In genomic region chr4:122539861-122540465, GRCh38 we compare ENCODE assay signal across 10 cellular contexts.
DNase-seq lines count a peak whose midpoint lies in the region; ATAC-seq, FAIRE-seq and TF ChIP-seq lines count a peak whose summit lies in the region.
"Had no signal": no experiment of that assay in that cellular context is flagged by ENCODE, and none has a peak within 500 bp of the region (broad histone marks: within the 10 kb centered on the region; RNA-seq: fewer than 3 reads in every experiment).

No MANE protein-coding gene starts in this region.

- no peak overlapping the region for H2AFZ ChIP-seq in astrocyte (ENCODE audit: low read depth, low read length)
- H2AFZ ChIP-seq in neuronal stem cell (ENCODE audit: low read length) = no peak overlapping the region

- H3K27me3 ChIP-seq in astrocyte (ENCODE audit: insufficient read depth, low read length) (no peaks in the 10 kb centered on the region), neuronal stem cell (ENCODE audit: control insufficient read depth in 3 of 3, insufficient read depth in 3 of 3, low read depth in 1 of 3, low read length in 3 of 3) (no peaks in the 10 kb centered on the region), right lobe of liver (no peaks in the 10 kb centered on the region)

- H3K14ac ChIP-seq in neuronal stem cell (ENCODE audit: low read length) = no peak overlapping the region

- peaks cover 3% of the 10 kb centered on the region for H3K36me3 Mint-ChIP-seq in activated CD8-positive, alpha-beta memory T cell treated with anti-CD3 and anti-CD28 coated beads, Interleukin-2, amount 10 ng/mL, durations not matched to agents 7 days and 5 days
- no peaks in the 10 kb centered on the region for H3K36me3 Mint-ChIP-seq in astrocyte (ENCODE audit: low read depth, unreplicated experiment)

- no peak overlapping the region for H3K4me2 ChIP-seq in astrocyte (ENCODE audit: low read length)
- H3K4me2 ChIP-seq in neuronal stem cell (ENCODE audit: insufficient read depth, low read length, poor library complexity, severe bottlenecking) = no peak overlapping the region

- no peak overlapping the region for H3K4ac ChIP-seq in neuronal stem cell (ENCODE audit: low read length)

- H3K18ac ChIP-seq in neuronal stem cell (ENCODE audit: low read length) = no peak overlapping the region

- TF ChIP-seq CTCF in astrocyte (IDR thresholded peaks at IDR 0.05; ENCODE audit: insufficient read depth, low read depth, low read length) (no peak), right lobe of liver (IDR thresholded peaks at IDR 0.05) (no peak)

- H3K27ac Mint-ChIP-seq in activated CD8-positive, alpha-beta memory T cell treated with anti-CD3 and anti-CD28 coated beads, Interleukin-2, amount 10 ng/mL, durations not matched to agents 7 days and 5 days = no peak overlapping the region
- H3K27ac Mint-ChIP-seq in astrocyte (ENCODE audit: unreplicated experiment) = peak overlapping the region; percentile 62

- CTCF ChIA-PET in activated CD8-positive, alpha-beta memory T cell treated with anti-CD3 and anti-CD28 coated beads, Interleukin-2, amount 10 ng/mL, durations not matched to agents 7 days and 5 days (lab: Charles Lee) = no interaction called here

- H2BK120ac ChIP-seq in neuronal stem cell (ENCODE audit: low read depth, low read length) = no peak overlapping the region

- no peaks in the 10 kb centered on the region for H3K79me1 ChIP-seq in neuronal stem cell (ENCODE audit: low read depth, low read length)

- no peak overlapping the region for H2BK5ac ChIP-seq in neuronal stem cell (ENCODE audit: low read length)

- H3K9me3 ChIP-seq in astrocyte (ENCODE audit: insufficient read depth, low read depth, low read length) (no peaks in the 10 kb centered on the region), neuronal stem cell (replicated peaks in 1 of 2; ENCODE audit: control insufficient read depth in 2 of 2, insufficient read depth in 1 of 2, low read depth in 1 of 2, low read length in 2 of 2) (peaks cover 0 to 2% of the 10 kb centered on the region in 2 donors), right lobe of liver (no peaks in the 10 kb centered on the region)

- H2AK5ac ChIP-seq in neuronal stem cell (ENCODE audit: low read depth, low read length) = no peak overlapping the region

- H3K79me2 ChIP-seq in astrocyte (ENCODE audit: insufficient read depth, low read length) = no peaks in the 10 kb centered on the region

- no peak overlapping the region for H4K91ac ChIP-seq in neuronal stem cell (ENCODE audit: low read depth, low read length, poor library complexity)

- H3K9ac ChIP-seq in astrocyte (ENCODE audit: low read length) = no peak overlapping the region
- H3K9ac ChIP-seq in neuronal stem cell (ENCODE audit: low read depth, low read length, poor library complexity) = no peak overlapping the region

- no peak overlapping the region for H2BK15ac ChIP-seq in neuronal stem cell (ENCODE audit: low read length)

- H3K4me1 Mint-ChIP-seq in activated CD8-positive, alpha-beta memory T cell treated with anti-CD3 and anti-CD28 coated beads, Interleukin-2, amount 10 ng/mL, durations not matched to agents 7 days and 5 days = peaks cover 43% of the 10 kb centered on the region
- H3K4me1 Mint-ChIP-seq in astrocyte (ENCODE audit: low read depth, unreplicated experiment) = peaks cover 18% of the 10 kb centered on the region

- H3K23ac ChIP-seq in neuronal stem cell (ENCODE audit: low read depth, low read length, poor library complexity) = no peak overlapping the region

- no peak for TF ChIP-seq POLR2A in right lobe of liver (IDR thresholded peaks at IDR 0.05)

- H3K4me1 ChIP-seq in astrocyte (ENCODE audit: insufficient read depth, low read length) (peaks cover 13% of the 10 kb centered on the region), neuronal stem cell (ENCODE audit: control insufficient read depth in 2 of 2, insufficient read depth in 1 of 2, low read depth in 1 of 2, low read length in 2 of 2) (no peaks in the 10 kb centered on the region), right lobe of liver (no peaks in the 10 kb centered on the region)

- no peak for DNase-seq in activated CD8-positive, alpha-beta memory T cell treated with anti-CD3 and anti-CD28 coated beads, Interleukin-2, amount 10 ng/mL, durations not matched to agents 7 days and 5 days
- no peak for DNase-seq in activated CD8-positive, alpha-beta memory T cell treated with anti-CD3 and anti-CD28 coated beads for 24 hours
- DNase-seq in NCI-H226 (peak; percentile 88), astrocyte (ENCODE audit: low read depth) (peak; percentile 59), pulmonary artery endothelial cell (ENCODE audit: low read depth, low spot score) (peak; percentile 7), neuronal stem cell (ENCODE audit: low spot score) (no peak), right lobe of liver (no peak)
- DNase-seq: HCEC 1CT, T1000 had no signal

- H3K4me3 Mint-ChIP-seq in activated CD8-positive, alpha-beta memory T cell treated with anti-CD3 and anti-CD28 coated beads, Interleukin-2, amount 10 ng/mL, durations not matched to agents 7 days and 5 days = no peak overlapping the region
- H3K4me3 Mint-ChIP-seq in astrocyte (ENCODE audit: unreplicated experiment) = no peak overlapping the region

- FAIRE-seq in astrocyte (lab: Jason Lieb, UNC) = no peak

- H3K36me3 ChIP-seq in astrocyte (ENCODE audit: insufficient read depth, low read length) (no peaks in the 10 kb centered on the region), neuronal stem cell (replicated peaks in 1 of 2; ENCODE audit: control insufficient read depth in 2 of 2, insufficient read depth in 2 of 2, low read length in 2 of 2) (no peaks in the 10 kb centered on the region), right lobe of liver (no peaks in the 10 kb centered on the region)

- no peaks in the 10 kb centered on the region for H3K27me3 Mint-ChIP-seq in activated CD8-positive, alpha-beta memory T cell treated with anti-CD3 and anti-CD28 coated beads, Interleukin-2, amount 10 ng/mL, durations not matched to agents 7 days and 5 days
- no peaks in the 10 kb centered on the region for H3K27me3 Mint-ChIP-seq in astrocyte (ENCODE audit: low read depth, unreplicated experiment)

- peak; percentile 82 for ATAC-seq in activated CD8-positive, alpha-beta memory T cell treated with anti-CD3 and anti-CD28 coated beads, Interleukin-2, amount 10 ng/mL, durations not matched to agents 7 days and 5 days
- no peak for ATAC-seq in right lobe of liver
- no peak for ATAC-seq in GM21737 (IDR thresholded peaks at IDR 0.05; ENCODE audit: unreplicated experiment)

- H3K27ac ChIP-seq in astrocyte (ENCODE audit: low read depth, low read length) = peak overlapping the region; percentile 24
- no peak overlapping the region for H3K27ac ChIP-seq in neuronal stem cell (replicated peaks; ENCODE audit: low read length)
- no peak overlapping the region for H3K27ac ChIP-seq in right lobe of liver

- peaks cover 2% of the 10 kb centered on the region for H3K9me3 Mint-ChIP-seq in activated CD8-positive, alpha-beta memory T cell treated with anti-CD3 and anti-CD28 coated beads, Interleukin-2, amount 10 ng/mL, durations not matched to agents 7 days and 5 days (ENCODE audit: low read depth)
- H3K9me3 Mint-ChIP-seq in astrocyte (ENCODE audit: unreplicated experiment) = peaks cover 5% of the 10 kb centered on the region

- H4K8ac ChIP-seq in neuronal stem cell (ENCODE audit: low read depth, low read length) = no peak overlapping the region

- H2BK12ac ChIP-seq in neuronal stem cell (ENCODE audit: low read length) = no peak overlapping the region

- no peaks in the 10 kb centered on the region for H4K20me1 ChIP-seq in astrocyte (ENCODE audit: insufficient read depth, low read length)

- intact Hi-C loops in right lobe of liver (cut with DNase I) = no loop called here

- no peak overlapping the region for H3K4me3 ChIP-seq in astrocyte (ENCODE audit: insufficient read depth, low read depth, low read length)
- H3K4me3 ChIP-seq in neuronal stem cell (ENCODE audit: low read length in 2 of 2) = no peak overlapping the region
- H3K4me3 ChIP-seq in right lobe of liver = no peak overlapping the region

- no CpG with 5 or more reads among the region's 2 CpGs for WGBS in neuronal stem cell (ENCODE audit: extremely low coverage in 2 of 2, insufficient read length in 2 of 2, insufficient replicate concordance in 1 of 2), 2 donors
- 61% methylated on average over 2 of the region's 2 CpGs for WGBS in right lobe of liver (ENCODE audit: insufficient coverage, low coverage, low lambda C conversion rate, missing lambda C conversion rate)

Comparison
In these comparisons a context has a peak if more than half of its experiments do, and no peak if none do; other contexts are left out.
1. DNase-seq: peak in NCI-H226 (single experiment), astrocyte (single experiment) and pulmonary artery endothelial cell (single experiment); none in activated CD8-positive, alpha-beta memory T cell treated with anti-CD3 and anti-CD28 coated beads, Interleukin-2, amount 10 ng/mL, durations not matched to agents 7 days and 5 days (single experiment), activated CD8-positive, alpha-beta memory T cell treated with anti-CD3 and anti-CD28 coated beads for 24 hours (single experiment), neuronal stem cell (single experiment) and right lobe of liver (0 of 3).